Comparison of ENCODE assay signal across 8 cellular contexts in genomic region chr3:51498871-51499790, GRCh38. TPM values are rescaled to one million over a fixed set of nuclear protein-coding genes. Genes with fewer than 3 reads are reported as not detected.
DNase-seq lines count a peak whose midpoint lies in the region; ATAC-seq, FAIRE-seq and TF ChIP-seq lines count a peak whose summit lies in the region.

No MANE protein-coding gene starts in this region.

- H3K27me3 Mint-ChIP-seq in central memory CD8-positive, alpha-beta T cell: no peaks in the 10 kb centered on the region

- POLR2A ChIA-PET in AG04450 (lab: Yijun Ruan, JAX): interaction anchor here (0.6 to 3.5 kb wide), 11 partner anchors 11 to 931 kb away, joined by 3 to 20 read pairs (median 3); partner anchors contain the start of genes C3orf18, RAD54L2 and TEX264

- H3K4me3 ChIP-seq in AG04450 (ENCODE audit: low read depth, low read length): peak overlapping the region; percentile 78

- TF ChIP-seq CTCF in AG04450 (IDR thresholded peaks at IDR 0.05; ENCODE audit: low read depth, low read length): no peak

- peaks cover 16% of the 10 kb centered on the region for H3K4me1 Mint-ChIP-seq in central memory CD8-positive, alpha-beta T cell

- no peaks in the 10 kb centered on the region for H3K27me3 ChIP-seq in AG04450 (ENCODE audit: control insufficient read depth, insufficient read depth, low read length)

- H3K27ac Mint-ChIP-seq in central memory CD8-positive, alpha-beta T cell (ENCODE audit: low read depth): peak overlapping the region; percentile 89

- H3K9me3 ChIP-seq in AG04450 (ENCODE audit: control insufficient read depth, insufficient read depth, low read length): no peaks in the 10 kb centered on the region

- peak overlapping the region; percentile 88 for H3K27ac ChIP-seq in AG04450 (ENCODE audit: low read depth, low read length)

- ATAC-seq in GM18907 (IDR thresholded peaks at IDR 0.05; ENCODE audit: unreplicated experiment): peak; percentile 59
- peak; percentile 57 for ATAC-seq in HG03175 (IDR thresholded peaks at IDR 0.05; ENCODE audit: unreplicated experiment)
- ATAC-seq in central memory CD8-positive, alpha-beta T cell (replicated peaks; ENCODE audit: extremely low read depth, poor library complexity, severe bottlenecking): peak; percentile 41

- no peaks in the 10 kb centered on the region for H3K9me3 Mint-ChIP-seq in central memory CD8-positive, alpha-beta T cell

- H3K4me3 Mint-ChIP-seq in central memory CD8-positive, alpha-beta T cell: peak overlapping the region; percentile 84

- FAIRE-seq in islet of Langerhans (lab: Jason Lieb, UNC): peak; percentile 36

- CTCF ChIA-PET in AG04450 (lab: Charles Lee): interaction anchor here (0.5 to 7.3 kb wide), 10 partner anchors 27 to 301 kb away, joined by 3 to 224 read pairs (median 20); partner anchors contain the start of gene RBM15B

- H3K36me3 Mint-ChIP-seq in central memory CD8-positive, alpha-beta T cell (ENCODE audit: insufficient read depth): peaks cover 21% of the 10 kb centered on the region

- peak; percentile 81 for DNase-seq in AG04450 (ENCODE audit: low read depth, low spot score)
- peak; percentile 95 for DNase-seq in NCI-H2227 treated with DMSO at 0.1 percent for 48 hours (lab: John Stamatoyannopoulos, UW)
- DNase-seq in activated CD4-positive, CD25-positive, alpha-beta regulatory T cell treated with anti-CD3 and anti-CD28 coated beads, Interleukin-2, amount 50 U/mL, for 16 hours (ENCODE audit: low read depth, low spot score): peak; percentile 65
- peak; percentile 47 to 58 for DNase-seq in central memory CD8-positive, alpha-beta T cell (ENCODE audit: low spot score in 2 of 2)
- DNase-seq in stimulated activated CD4-positive, alpha-beta T cell treated with anti-CD3 and anti-CD28 coated beads, Interleukin-12 subunit alpha, Interleukin-12 subunit beta, amount 100 ng/mL, for 24 hours (ENCODE audit: low read depth in 2 of 2): peak; percentile 78 to 92

RNA-seq across cellular contexts. Expression of gene DCAF1, which starts 0.7 kb away (rescaled TPM):
- 9.9 and 10.5 TPM in 2 replicates for polyA plus RNA-seq in AG04450 (2011; rRNA removed)
- polyA minus RNA-seq in AG04450 (2011; rRNA and poly(A)+ RNA removed): 20.7 and 21.7 TPM in 2 replicates

RNA-seq across cellular contexts. Expression of gene RAD54L2, which starts 39.4 kb away (rescaled TPM):
- 8.1 and 9.6 TPM in 2 replicates for polyA plus RNA-seq in AG04450 (2011; rRNA removed)
- 48.9 and 50.2 TPM in 2 replicates for polyA minus RNA-seq in AG04450 (2011; rRNA and poly(A)+ RNA removed)

Comparison
In these comparisons a context has a peak if more than half of its experiments do, and no peak if none do; other contexts are left out.
1. Peak in every context shown above with its lines: DNase-seq, ATAC-seq, H3K4me3 ChIP-seq and H3K27ac ChIP-seq.